Comparison of ENCODE assay signal across 17 cellular contexts in genomic region chr12:80681-81190, GRCh38. TPM values are rescaled to one million over a fixed set of nuclear protein-coding genes. Genes with fewer than 3 reads are reported as not detected.
DNase-seq lines count a peak whose midpoint lies in the region; TF ChIP-seq lines count a peak whose summit lies in the region.
"Had no signal": no experiment of that assay in that cellular context is flagged by ENCODE, and none has a peak within 500 bp of the region (broad histone marks: within the 10 kb centered on the region; RNA-seq: fewer than 3 reads in every experiment).

No MANE protein-coding gene starts in this region.

- H3K27me3 ChIP-seq in H9 (ENCODE audit: insufficient read depth, low read length) (no peaks in the 10 kb centered on the region; the same call in 1 of the 2 replicates), vagina (peaks cover 4% of the 10 kb centered on the region)

- no peak overlapping the region for H3K27ac Mint-ChIP-seq in H9
- H3K27ac Mint-ChIP-seq: CD4-positive, alpha-beta T cell; GM23338 had no signal

- H2BK15ac ChIP-seq in H9 (ENCODE audit: low read depth, low read length): no peak overlapping the region

- H3K27me3 Mint-ChIP-seq in H9 (ENCODE audit: low read depth): peaks cover 61% of the 10 kb centered on the region

- H2BK20ac ChIP-seq in H9 (ENCODE audit: low read depth, low read length, poor library complexity, severe bottlenecking): no peak overlapping the region

- H3K4me3 Mint-ChIP-seq in H9: no peak overlapping the region
- H3K4me3 Mint-ChIP-seq: CD4-positive, alpha-beta T cell; GM23338 had no signal

- DNase-seq in D341Med (ENCODE audit: low spot score): peak; percentile 5
- DNase-seq in H9: peak; percentile 23
- peak; percentile 51 for DNase-seq in islet precursor cell
- peak; percentile 65 to 70 for DNase-seq in vagina (ENCODE audit: extremely low spot score in 2 of 2)
- DNase-seq in activated gamma-delta T cell (lab: John Stamatoyannopoulos, UW): no peak
- no peak for DNase-seq in OCI-M1 (lab: John Stamatoyannopoulos, UW)
- DNase-seq: ACHN; AML-193; Caco-2; CD4-positive, alpha-beta T cell; DMS153; DMS79; GDM1; H7; IMR-90 had no signal

- intact Hi-C loops in vagina (cut with DNase I): no loop called here

- H3K14ac ChIP-seq in H9 (ENCODE audit: insufficient read depth, low read length): no peak overlapping the region

- H3K27ac ChIP-seq in H9 (ENCODE audit: insufficient read length, low read depth, low read length) (no peak overlapping the region), vagina (no peak overlapping the region)
- H3K27ac ChIP-seq: C4-2B had no signal

- H3K56ac ChIP-seq in H9 (ENCODE audit: insufficient read length, low read depth, low read length): no peak overlapping the region

- no peak overlapping the region for H2BK12ac ChIP-seq in H9 (ENCODE audit: insufficient read length, low read depth, low read length)

- H3K23ac ChIP-seq in H9 (ENCODE audit: insufficient read length, low read depth, low read length): no peak overlapping the region

- no peak overlapping the region for H2BK5ac ChIP-seq in H9 (ENCODE audit: insufficient read length, low read length)

- H3K9me3 ChIP-seq in H9 (ENCODE audit: control insufficient read depth, low read depth, low read length) (no peaks in the 10 kb centered on the region), vagina (no peaks in the 10 kb centered on the region)
- H3K9me3 ChIP-seq: Caco-2 had no signal

- H3K4me3 ChIP-seq in vagina: no peak overlapping the region
- H3K4me3 ChIP-seq: GM23338 had no signal

- H3K9ac ChIP-seq in H9 (ENCODE audit: extremely low read depth, insufficient read length, low read length): no peak overlapping the region

- H3K79me1 ChIP-seq in H9 (ENCODE audit: insufficient read depth, low read depth, low read length, poor library complexity, severe bottlenecking): no peaks in the 10 kb centered on the region

- H4K20me1 ChIP-seq in H9 (ENCODE audit: control insufficient read depth, insufficient read depth, insufficient read length): no peaks in the 10 kb centered on the region

- H3K4me1 Mint-ChIP-seq in H9: peaks cover 14 to 20% of the 10 kb centered on the region in 2 experiments; a peak in 3 of 4 replicates

- TF ChIP-seq POLR2A in vagina (IDR thresholded peaks at IDR 0.05): no peak

- no peaks in the 10 kb centered on the region for H3K23me2 ChIP-seq in H9 (ENCODE audit: insufficient read length, low read depth, low read length, poor library complexity, severe bottlenecking)

- H4K5ac ChIP-seq in H9 (ENCODE audit: insufficient read length, low read depth, low read length): no peak overlapping the region

- H4K91ac ChIP-seq in H9 (ENCODE audit: insufficient read length, low read depth, low read length): no peak overlapping the region

- H3K36me3 Mint-ChIP-seq in H9 (ENCODE audit: insufficient read depth in 1 of 3, low read depth in 3 of 3): no peaks in the 10 kb centered on the region

- H3K9me3 Mint-ChIP-seq in H9: no peaks in the 10 kb centered on the region
- H3K9me3 Mint-ChIP-seq: CD4-positive, alpha-beta T cell; GM23338 had no signal

- H2AFZ ChIP-seq in H9 (ENCODE audit: low read length): no peak overlapping the region
- H2AFZ ChIP-seq: GM23338 had no signal

- H4K8ac ChIP-seq in H9 (replicated peaks; ENCODE audit: insufficient read length, low read depth, low read length): no peak overlapping the region

- no peak overlapping the region for H3K4me2 ChIP-seq in H9 (ENCODE audit: insufficient read depth, insufficient read length, low read length)
- H3K4me2 ChIP-seq: GM23338 had no signal

- H2AK5ac ChIP-seq in H9 (ENCODE audit: insufficient read length, low read length): no peak overlapping the region

- TF ChIP-seq CTCF in H9 (conservative IDR thresholded peaks at IDR 0.05): no peak
- no peak for TF ChIP-seq CTCF in vagina (IDR thresholded peaks at IDR 0.05)

- H2BK120ac ChIP-seq in H9 (ENCODE audit: low read depth, low read length, poor library complexity, severe bottlenecking): no peak overlapping the region

- WGBS in H9 (ENCODE audit: extremely low coverage, insufficient read length, low lambda C conversion rate): no CpG with 5 or more reads among the region's 6 CpGs

- no peak overlapping the region for H3K4ac ChIP-seq in H9 (ENCODE audit: low read depth, low read length)

- peaks cover 4% of the 10 kb centered on the region; the same call in 1 of the 2 replicates for H3K4me1 ChIP-seq in H9 (ENCODE audit: insufficient read depth, low read length)
- no peaks in the 10 kb centered on the region for H3K4me1 ChIP-seq in vagina
- H3K4me1 ChIP-seq: Caco-2 had no signal

- no peaks in the 10 kb centered on the region for H3K36me3 ChIP-seq in vagina

- peaks cover 1% of the 10 kb centered on the region; the same call in 1 of the 2 replicates for H3K79me2 ChIP-seq in H9 (ENCODE audit: insufficient read depth, low read length)

- no peak overlapping the region for H3T11ph ChIP-seq in H9 (ENCODE audit: low read length)

- no peak overlapping the region for H3K18ac ChIP-seq in H9 (ENCODE audit: insufficient read length, low read depth, low read length)

RNA-seq across cellular contexts. Expression of gene IQSEC3, which starts 14.2 kb away (rescaled TPM):
- total RNA-seq in H9 (2021) (0.50 and 0.55 TPM in 2 replicates), vagina (1.7 TPM)
- total RNA-seq: IMR-90 had no signal

Comparison
In these comparisons a context has a peak if more than half of its experiments do, and no peak if none do; other contexts are left out.
1. DNase-seq: peak in D341Med (single experiment), H9 (single experiment), islet precursor cell (single experiment) and vagina (2 of 2); none in activated gamma-delta T cell (single experiment) and OCI-M1 (single experiment).